ENCODE assay signal across 8 cellular contexts in genomic region chr16:67029249-67030096, GRCh38. TPM values are rescaled to one million over a fixed set of nuclear protein-coding genes. Genes with fewer than 3 reads are reported as not detected.
DNase-seq lines count a peak whose midpoint lies in the region; ATAC-seq and TF ChIP-seq lines count a peak whose summit lies in the region.

No MANE protein-coding gene starts in this region.

- H3K36me3 ChIP-seq in PC-3 (ENCODE audit: low read depth, low read length) (0 out of 2 replicates have a peak, but pooled peaks cover 3% of the 10 kb centered on the region), neural progenitor cell (no peaks in the 10 kb centered on the region), subcutaneous abdominal adipose tissue (ENCODE audit: control insufficient read depth in 5 of 5, insufficient read depth in 5 of 5, low read length in 5 of 5) (peaks cover 0 to 3% (median 2%) of the 10 kb centered on the region in 5 donors)

- H3K9me3 ChIP-seq in PC-3 (ENCODE audit: low read length) (no peaks in the 10 kb centered on the region), neural progenitor cell (ENCODE audit: low read depth) (no peaks in the 10 kb centered on the region), subcutaneous abdominal adipose tissue (ENCODE audit: control insufficient read depth in 5 of 5, low read length in 5 of 5) (no peaks in the 10 kb centered on the region)

- no peaks in the 10 kb centered on the region for H3K27me3 ChIP-seq in PC-3 (ENCODE audit: low read length)
- no peaks in the 10 kb centered on the region for H3K27me3 ChIP-seq in foreskin keratinocyte
- H3K27me3 ChIP-seq in neural progenitor cell: peaks cover 7% of the 10 kb centered on the region
- no peaks in the 10 kb centered on the region for H3K27me3 ChIP-seq in subcutaneous abdominal adipose tissue (ENCODE audit: control insufficient read depth in 5 of 5, insufficient read depth in 4 of 5, low read length in 5 of 5)

- peak overlapping the region; percentile 96 for H3K4me3 ChIP-seq in PC-3 (ENCODE audit: low read length)
- H3K4me3 ChIP-seq in neural progenitor cell: peak overlapping the region; percentile 90
- H3K4me3 ChIP-seq in subcutaneous abdominal adipose tissue (ENCODE audit: low read depth in 1 of 5, low read length in 5 of 5): peak overlapping the region; percentile 75 to 86 (median 83)

- H3K27me3 Mint-ChIP-seq in neural progenitor cell (ENCODE audit: insufficient read depth, low read depth): peaks cover 2% of the 10 kb centered on the region

- TF ChIP-seq CTCF in PC-3 (conservative IDR thresholded peaks at IDR 0.05; ENCODE audit: low read depth, low read length) (no peak), foreskin keratinocyte (conservative IDR thresholded peaks at IDR 0.05) (no peak), neural progenitor cell (IDR thresholded peaks at IDR 0.05) (no peak)

- H3K4me3 Mint-ChIP-seq in neural progenitor cell: peak overlapping the region; percentile 94

- peak overlapping the region; percentile 75 for H2AFZ ChIP-seq in PC-3 (ENCODE audit: low read length)
- H2AFZ ChIP-seq in neural progenitor cell (replicated peaks): peak overlapping the region; percentile 86

- peaks cover 53% of the 10 kb centered on the region for H3K79me2 ChIP-seq in PC-3 (ENCODE audit: low read length)
- peaks cover 53% of the 10 kb centered on the region for H3K79me2 ChIP-seq in neural progenitor cell (ENCODE audit: low read depth)

- peak; percentile 43 for ATAC-seq in HG02885 (IDR thresholded peaks at IDR 0.05; ENCODE audit: poor library complexity, unreplicated experiment)
- peak; percentile 46 for ATAC-seq in PC-3
- peak; percentile 33 for ATAC-seq in foreskin keratinocyte

- CTCF ChIA-PET in PC-3 (lab: Charles Lee): no interaction called here

- peak overlapping the region; percentile 90 for H3K9ac ChIP-seq in PC-3 (ENCODE audit: low read length)
- H3K9ac ChIP-seq in neural progenitor cell: peak overlapping the region; percentile 75
- peak overlapping the region; percentile 79 to 94 (median 90) for H3K9ac ChIP-seq in subcutaneous abdominal adipose tissue (ENCODE audit: low read length in 5 of 5)

- H3K4me1 Mint-ChIP-seq in neural progenitor cell: peaks cover 21% of the 10 kb centered on the region

- intact Hi-C loops in PC-3 (cut with micrococcal nuclease): no loop called here

- H3K27ac ChIP-seq in PC-3 (ENCODE audit: low read length) (peak overlapping the region; percentile 44), foreskin keratinocyte (peak overlapping the region; percentile 65), neural progenitor cell (no peak overlapping the region), subcutaneous abdominal adipose tissue (ENCODE audit: low read depth, low read length) (peak overlapping the region; percentile 90)

- DNase-seq in NCI-H2171 treated with DMSO at 0.1 percent for 48 hours (lab: John Stamatoyannopoulos, UW) (peak; percentile 14), NCI-H2171 (lab: John Stamatoyannopoulos, UW) (no peak), PC-3 (peak; percentile 25), foreskin keratinocyte (peak in 1 of 2 donors; percentile 39), neural progenitor cell (ENCODE audit: low spot score) (peak; percentile 68)
- peak; percentile 87 for DNase-seq in activated effector memory CD4-positive, alpha-beta T cell treated with anti-CD3 and anti-CD28 coated beads, Interleukin-2, amount 50 U/mL, for 16 hours

- H4K20me1 ChIP-seq in PC-3 (ENCODE audit: low read length): peaks cover 4% of the 10 kb centered on the region; the same call in 1 of the 2 replicates
- peaks cover 31% of the 10 kb centered on the region for H4K20me1 ChIP-seq in neural progenitor cell (ENCODE audit: low read depth)

- peak overlapping the region; percentile 88 for H3K4me2 ChIP-seq in PC-3 (ENCODE audit: low read length)
- H3K4me2 ChIP-seq in neural progenitor cell: peak overlapping the region; percentile 81

- peaks cover 8% of the 10 kb centered on the region for H3K4me1 ChIP-seq in PC-3 (ENCODE audit: insufficient read depth, low read length)
- H3K4me1 ChIP-seq in foreskin keratinocyte: peaks cover 11% of the 10 kb centered on the region
- peaks cover 9% of the 10 kb centered on the region for H3K4me1 ChIP-seq in neural progenitor cell
- H3K4me1 ChIP-seq in subcutaneous abdominal adipose tissue (ENCODE audit: control insufficient read depth in 5 of 5, insufficient read depth in 5 of 5, low read length in 5 of 5): peaks cover 0 to 32% (median 25%) of the 10 kb centered on the region in 5 donors

- no peaks in the 10 kb centered on the region for H3K9me3 Mint-ChIP-seq in neural progenitor cell

- H3K9me2 ChIP-seq in PC-3 (replicated peaks; ENCODE audit: low read length): no peaks in the 10 kb centered on the region

- H3K36me3 Mint-ChIP-seq in neural progenitor cell: peaks cover 15% of the 10 kb centered on the region

- BruUV-seq in PC-3 (replicated peaks; lab: Mats Ljungman, UMichigan): no TSS peak

- H3F3A ChIP-seq in PC-3 (ENCODE audit: low read length, unreplicated experiment): no peaks in the 10 kb centered on the region
- peaks cover 11% of the 10 kb centered on the region for H3F3A ChIP-seq in neural progenitor cell (ENCODE audit: low read depth)

- peak overlapping the region; percentile 83 for H3K27ac Mint-ChIP-seq in neural progenitor cell

- POLR2A ChIA-PET in PC-3 (lab: Charles Lee; ENCODE audit: unreplicated experiment): no interaction called here

RNA-seq across cellular contexts. Expression of gene CBFB, which starts 0.5 kb away (rescaled TPM):
- total RNA-seq in PC-3 (2014; rRNA removed) (50.6 and 103 TPM in 2 replicates), foreskin keratinocyte (55.2 and 56.4 TPM in 2 replicates), neural progenitor cell (ENCODE audit: low replicate concordance) (64.7 and 95.5 TPM in 2 replicates)
- 20.1 and 23.1 TPM in 2 replicates for polyA plus RNA-seq in foreskin keratinocyte

RNA-seq across cellular contexts. Expression of gene CES4A, which starts 41.1 kb away (rescaled TPM):
- total RNA-seq in PC-3 (2014; rRNA removed): 2.1 and 2.6 TPM in 2 replicates
- total RNA-seq in foreskin keratinocyte: 2.8 and 3.4 TPM in 2 replicates
- 2.9 and 4.2 TPM in 2 replicates for polyA plus RNA-seq in foreskin keratinocyte
- total RNA-seq in neural progenitor cell (ENCODE audit: low replicate concordance): 0.22 and 1.8 TPM in 2 replicates
